11 cellular contexts compared by ENCODE assay signal in genomic region chr22:41442240-41442792, GRCh38. TPM values are rescaled to one million over a fixed set of nuclear protein-coding genes. Genes with fewer than 3 reads are reported as not detected.
DNase-seq lines count a peak whose midpoint lies in the region; ATAC-seq and TF ChIP-seq lines count a peak whose summit lies in the region.
"Had no signal": no experiment of that assay in that cellular context is flagged by ENCODE, and none has a peak within 500 bp of the region (broad histone marks: within the 10 kb centered on the region; RNA-seq: fewer than 3 reads in every experiment).

No MANE protein-coding gene starts in this region.

- DNase-seq in activated CD8-positive, alpha-beta T cell treated with anti-CD3 and anti-CD28 coated beads for 36 hours = no peak
- no peak for DNase-seq in activated CD8-positive, alpha-beta T cell treated with anti-CD3 and anti-CD28 coated beads, Interleukin-2, amount 10 ng/mL, durations not matched to agents 7 days and 5 days
- DNase-seq in WTC11 (ENCODE audit: low spot score) (no peak), immature natural killer cell (no peak), suprapubic skin (ENCODE audit: low spot score in 2 of 2) (no peak), DMS79 treated with DMSO at 0.1 percent for 48 hours (lab: John Stamatoyannopoulos, UW) (no peak), GOT3 (lab: John Stamatoyannopoulos, UW) (no peak)
- DNase-seq: NCI-H526; stimulated activated CD8-positive, alpha-beta memory T cell treated with anti-CD3 and anti-CD28 coated beads, Interleukin-4, amount 100 ng/mL, for 48 hours had no signal

- TF ChIP-seq POLR2A in suprapubic skin (IDR thresholded peaks at IDR 0.05) = no peak

- intact Hi-C loops in activated CD8-positive, alpha-beta T cell treated with anti-CD3 and anti-CD28 coated beads for 36 hours (cut with micrococcal nuclease) = no loop called here

- H3K4me1 ChIP-seq in suprapubic skin = peaks cover 38% of the 10 kb centered on the region

- no peak for TF ChIP-seq EP300 in suprapubic skin (IDR thresholded peaks at IDR 0.05)

- H3K9me3 ChIP-seq in suprapubic skin = no peaks in the 10 kb centered on the region
- H3K9me3 ChIP-seq: ascending aorta had no signal

- peaks cover 26% of the 10 kb centered on the region for H3K36me3 Mint-ChIP-seq in activated CD8-positive, alpha-beta T cell treated with anti-CD3 and anti-CD28 coated beads for 36 hours (ENCODE audit: low read depth)
- H3K36me3 Mint-ChIP-seq in activated CD8-positive, alpha-beta T cell treated with anti-CD3 and anti-CD28 coated beads, Interleukin-2, amount 10 ng/mL, durations not matched to agents 7 days and 5 days (ENCODE audit: low read depth) = peaks cover 27% of the 10 kb centered on the region
- H3K36me3 Mint-ChIP-seq in WTC11 (peaks cover 33% of the 10 kb centered on the region), immature natural killer cell (no peaks in the 10 kb centered on the region)

- H3K9me3 Mint-ChIP-seq in activated CD8-positive, alpha-beta T cell treated with anti-CD3 and anti-CD28 coated beads for 36 hours = no peaks in the 10 kb centered on the region
- no peaks in the 10 kb centered on the region for H3K9me3 Mint-ChIP-seq in activated CD8-positive, alpha-beta T cell treated with anti-CD3 and anti-CD28 coated beads, Interleukin-2, amount 10 ng/mL, durations not matched to agents 7 days and 5 days (ENCODE audit: insufficient read depth)
- no peaks in the 10 kb centered on the region for H3K9me3 Mint-ChIP-seq in WTC11
- H3K9me3 Mint-ChIP-seq in immature natural killer cell = no peaks in the 10 kb centered on the region

- CTCF ChIA-PET in activated CD8-positive, alpha-beta T cell treated with anti-CD3 and anti-CD28 coated beads for 36 hours (lab: Charles Lee) = interaction anchor here (0.7 to 2.2 kb wide), 3 partner anchors 27 to 39 kb away, joined by 3 to 9 read pairs (median 3); partner anchors contain the start of genes ACO2 and PHF5A
- CTCF ChIA-PET in activated CD8-positive, alpha-beta T cell treated with anti-CD3 and anti-CD28 coated beads, Interleukin-2, amount 10 ng/mL, durations not matched to agents 7 days and 5 days (lab: Charles Lee) = interaction anchor here (1.4 kb wide), 1 partner anchor 38 kb away, joined by 4 read pairs; no protein-coding TSS in a partner anchor
- CTCF ChIA-PET in WTC11 (lab: Charles Lee) = interaction anchor here (1.0 to 1.7 kb wide), 3 partner anchors 38 to 84 kb away, joined by 3 to 12 read pairs (median 4); no protein-coding TSS in a partner anchor

- H3K4me3 Mint-ChIP-seq in activated CD8-positive, alpha-beta T cell treated with anti-CD3 and anti-CD28 coated beads for 36 hours = no peak overlapping the region
- H3K4me3 Mint-ChIP-seq in activated CD8-positive, alpha-beta T cell treated with anti-CD3 and anti-CD28 coated beads, Interleukin-2, amount 10 ng/mL, durations not matched to agents 7 days and 5 days = no peak overlapping the region
- peak overlapping the region; percentile 96 for H3K4me3 Mint-ChIP-seq in WTC11
- peak overlapping the region in 3 of 5 donors; percentile 50 to 99 (median 66) for H3K4me3 Mint-ChIP-seq in immature natural killer cell

- ATAC-seq in activated CD8-positive, alpha-beta T cell treated with anti-CD3 and anti-CD28 coated beads for 36 hours = no peak
- ATAC-seq in activated CD8-positive, alpha-beta T cell treated with anti-CD3 and anti-CD28 coated beads, Interleukin-2, amount 10 ng/mL, durations not matched to agents 7 days and 5 days = no peak
- ATAC-seq in WTC11 (no peak), GM18858 (IDR thresholded peaks at IDR 0.05; ENCODE audit: unreplicated experiment) (no peak)

- peaks cover 15% of the 10 kb centered on the region for H3K36me3 ChIP-seq in suprapubic skin

- TF ChIP-seq CTCF in activated CD8-positive, alpha-beta T cell treated with anti-CD3 and anti-CD28 coated beads for 36 hours (IDR thresholded peaks at IDR 0.05) = no peak
- TF ChIP-seq CTCF in WTC11 (IDR thresholded peaks at IDR 0.05) = no peak
- TF ChIP-seq CTCF in suprapubic skin (IDR thresholded peaks at IDR 0.05) = no peak

- no peak overlapping the region for H3K4me3 ChIP-seq in suprapubic skin

- POLR2A ChIA-PET in activated CD8-positive, alpha-beta T cell treated with anti-CD3 and anti-CD28 coated beads for 36 hours (lab: Charles Lee) = interaction anchor here (0.7 to 8.0 kb wide), 5 partner anchors 15 to 27 kb away, joined by 3 to 53 read pairs (median 4); partner anchors contain the start of genes ACO2 and PHF5A
- POLR2A ChIA-PET in activated CD8-positive, alpha-beta T cell treated with anti-CD3 and anti-CD28 coated beads, Interleukin-2, amount 10 ng/mL, durations not matched to agents 7 days and 5 days (lab: Charles Lee) = interaction anchor here (9.6 kb wide), 1 partner anchor 21 kb away, joined by 218 read pairs; the partner anchor contains the start of genes ACO2 and PHF5A
- POLR2A ChIA-PET in WTC11 (lab: Charles Lee) = no interaction called here

- no peaks in the 10 kb centered on the region for H3K27me3 ChIP-seq in suprapubic skin
- H3K27me3 ChIP-seq: ascending aorta had no signal

- peak overlapping the region; percentile 30 for H3K27ac Mint-ChIP-seq in activated CD8-positive, alpha-beta T cell treated with anti-CD3 and anti-CD28 coated beads for 36 hours
- H3K27ac Mint-ChIP-seq in activated CD8-positive, alpha-beta T cell treated with anti-CD3 and anti-CD28 coated beads, Interleukin-2, amount 10 ng/mL, durations not matched to agents 7 days and 5 days = no peak overlapping the region
- H3K27ac Mint-ChIP-seq in WTC11 = peak overlapping the region; percentile 49; the same call in 1 of the 2 replicates
- peak overlapping the region in 3 of 6 donors; percentile 65 to 81 (median 76) for H3K27ac Mint-ChIP-seq in immature natural killer cell

- H3K27ac ChIP-seq in suprapubic skin = peak overlapping the region; percentile 98

- no peaks in the 10 kb centered on the region for H3K27me3 Mint-ChIP-seq in activated CD8-positive, alpha-beta T cell treated with anti-CD3 and anti-CD28 coated beads for 36 hours
- no peaks in the 10 kb centered on the region for H3K27me3 Mint-ChIP-seq in activated CD8-positive, alpha-beta T cell treated with anti-CD3 and anti-CD28 coated beads, Interleukin-2, amount 10 ng/mL, durations not matched to agents 7 days and 5 days (ENCODE audit: low read depth)
- H3K27me3 Mint-ChIP-seq in WTC11 (ENCODE audit: low read depth) (no peaks in the 10 kb centered on the region), immature natural killer cell (ENCODE audit: low read depth in 3 of 3) (peaks cover 13 to 28% (median 18%) of the 10 kb centered on the region in 3 donors)

- 39% methylated on average over 2 of the region's 2 CpGs for WGBS in suprapubic skin

- H3K4me1 Mint-ChIP-seq in activated CD8-positive, alpha-beta T cell treated with anti-CD3 and anti-CD28 coated beads for 36 hours (ENCODE audit: low read depth) = peaks cover 20% of the 10 kb centered on the region
- H3K4me1 Mint-ChIP-seq in activated CD8-positive, alpha-beta T cell treated with anti-CD3 and anti-CD28 coated beads, Interleukin-2, amount 10 ng/mL, durations not matched to agents 7 days and 5 days (ENCODE audit: low read depth) = peaks cover 17% of the 10 kb centered on the region
- H3K4me1 Mint-ChIP-seq in WTC11 = peaks cover 14% of the 10 kb centered on the region
- peaks cover 34 to 36% of the 10 kb centered on the region in 2 donors for H3K4me1 Mint-ChIP-seq in immature natural killer cell

TF ChIP-seq in WTC11, 78 proteins besides CTCF, POLR2A, EP300 and RAD21:
- TF ChIP-seq ERG (CRISPR knock-in tag; IDR thresholded peaks at IDR 0.05) = no peak
- TF ChIP-seq SMAD3 (CRISPR knock-in tag; IDR thresholded peaks at IDR 0.05; ENCODE audit: borderline replicate concordance) = no peak

RNA-seq across cellular contexts. Expression of gene TOB2, which starts 4.3 kb away (rescaled TPM):
- 10 to 100 TPM; 27.0 to 28.5 TPM for total RNA-seq in activated CD8-positive, alpha-beta T cell treated with anti-CD3 and anti-CD28 coated beads for 36 hours
- 10 to 100 TPM; 33.2 to 33.6 TPM for total RNA-seq in activated CD8-positive, alpha-beta T cell treated with anti-CD3 and anti-CD28 coated beads, Interleukin-2, amount 10 ng/mL, durations not matched to agents 7 days and 5 days
- total RNA-seq in WTC11 (2021) (46.6 to 52.2 TPM (median 49.4 TPM) in 3 replicates), suprapubic skin (10 to 100 TPM; 39.7 to 62.1 (median 58.4) TPM)
- 10 to 100 TPM in 1 of 3 donors, 1 to 10 TPM in 2; 5.9 to 23.6 (median 8.6) TPM for polyA plus RNA-seq in immature natural killer cell

RNA-seq across cellular contexts. Expression of gene PHF5A, which starts 26.2 kb away (rescaled TPM):
- total RNA-seq in activated CD8-positive, alpha-beta T cell treated with anti-CD3 and anti-CD28 coated beads for 36 hours = 10 to 100 TPM; 65.2 to 70.4 TPM
- total RNA-seq in activated CD8-positive, alpha-beta T cell treated with anti-CD3 and anti-CD28 coated beads, Interleukin-2, amount 10 ng/mL, durations not matched to agents 7 days and 5 days = 10 to 100 TPM; 58.8 to 62.1 TPM
- total RNA-seq in WTC11 (2021) (93.1 to 99.6 TPM (median 97.9 TPM) in 3 replicates), suprapubic skin (10 to 100 TPM; 26.7 to 47.1 (median 36.9) TPM)
- 10 to 100 TPM; 26.4 to 31.0 (median 29.9) TPM for polyA plus RNA-seq in immature natural killer cell

RNA-seq across cellular contexts. Expression of gene ACO2, which starts 26.6 kb away (rescaled TPM):
- total RNA-seq in activated CD8-positive, alpha-beta T cell treated with anti-CD3 and anti-CD28 coated beads for 36 hours = 10 to 100 TPM; 96.5 to 97.7 TPM
- 10 to 100 TPM; 91.8 to 97.1 TPM for total RNA-seq in activated CD8-positive, alpha-beta T cell treated with anti-CD3 and anti-CD28 coated beads, Interleukin-2, amount 10 ng/mL, durations not matched to agents 7 days and 5 days
- total RNA-seq in WTC11 (2021) = 98.3 to 104 TPM (median 99.3 TPM) in 3 replicates
- polyA plus RNA-seq in immature natural killer cell = 100 to 1,000 TPM in 2 of 3 donors, 10 to 100 TPM in 1; 77.1 to 115 (median 111) TPM
- total RNA-seq in suprapubic skin = 10 to 100 TPM; 67.4 to 81.9 (median 75.9) TPM

Comparison
In these comparisons a context has a peak if more than half of its experiments do, and no peak if none do; other contexts are left out.
1. H3K4me3 Mint-ChIP-seq: peak in WTC11 (single experiment) and immature natural killer cell (3 of 5); none in activated CD8-positive, alpha-beta T cell treated with anti-CD3 and anti-CD28 coated beads for 36 hours (single experiment) and activated CD8-positive, alpha-beta T cell treated with anti-CD3 and anti-CD28 coated beads, Interleukin-2, amount 10 ng/mL, durations not matched to agents 7 days and 5 days (single experiment).